9 cellular contexts compared by ENCODE assay signal in genomic region chr18:46335551-46336059, GRCh38.
DNase-seq lines count a peak whose midpoint lies in the region; ATAC-seq and TF ChIP-seq lines count a peak whose summit lies in the region.
"Had no signal": no experiment of that assay in that cellular context is flagged by ENCODE, and none has a peak within 500 bp of the region (broad histone marks: within the 10 kb centered on the region; RNA-seq: fewer than 3 reads in every experiment).

No MANE protein-coding gene starts in this region.

- intact Hi-C loops in esophagus muscularis mucosa (cut with DNase I) (loop anchor here (10.0 kb wide), 1 partner anchor 161 kb away; a partner anchor contains a TSS), prostate gland (cut with DNase I) (loop anchor here (5.0 kb wide), 2 partner anchors 52 to 77 kb away; no protein-coding TSS in a partner anchor), adrenal gland (cut with DNase I) (no loop called here)

- H3K9me3 ChIP-seq in esophagus muscularis mucosa (no peaks in the 10 kb centered on the region), prostate gland (no peaks in the 10 kb centered on the region), adrenal gland (replicated peaks in 1 of 3) (no peaks in the 10 kb centered on the region)
- H3K9me3 ChIP-seq: A549 had no signal

- no peaks in the 10 kb centered on the region for H3K36me3 ChIP-seq in esophagus muscularis mucosa
- H3K36me3 ChIP-seq in prostate gland: no peaks in the 10 kb centered on the region
- no peaks in the 10 kb centered on the region for H3K36me3 ChIP-seq in adrenal gland (replicated peaks in 1 of 2)

- no peak for TF ChIP-seq EP300 in esophagus muscularis mucosa (IDR thresholded peaks at IDR 0.05)

- TF ChIP-seq CTCF in esophagus muscularis mucosa (IDR thresholded peaks at IDR 0.05) (no peak), prostate gland (IDR thresholded peaks at IDR 0.05) (no peak), adrenal gland (IDR thresholded peaks at IDR 0.05) (no peak), coronary artery (IDR thresholded peaks at IDR 0.05) (no peak)

- H3K27ac ChIP-seq in esophagus muscularis mucosa (replicated peaks in 1 of 4) (peak overlapping the region; percentile 37 to 55 (median 47)), prostate gland (peak overlapping the region in 1 of 2 donors; percentile 58), adrenal gland (peak overlapping the region in 1 of 5 donors; percentile 17), coronary artery (no peak overlapping the region)
- H3K27ac ChIP-seq: A549 had no signal

- no peak for ATAC-seq in HG03095 (IDR thresholded peaks at IDR 0.05; ENCODE audit: unreplicated experiment)
- ATAC-seq: A549 had no signal

- DNase-seq in DMS79 treated with DMSO at 0.1 percent for 48 hours (lab: John Stamatoyannopoulos, UW) (peak; percentile 49), DMS79 (lab: John Stamatoyannopoulos, UW) (no peak), RPMI8226 (peak; percentile 36), esophagus muscularis mucosa (ENCODE audit: extremely low spot score) (no peak), prostate gland (ENCODE audit: low spot score) (no peak), adrenal gland (no peak), coronary artery (ENCODE audit: low spot score) (no peak)

- peaks cover 0 to 12% (median 0%) of the 10 kb centered on the region in 4 donors for H3K27me3 ChIP-seq in esophagus muscularis mucosa
- no peaks in the 10 kb centered on the region for H3K27me3 ChIP-seq in prostate gland (replicated peaks; ENCODE audit: insufficient read depth)
- peaks cover 6% of the 10 kb centered on the region for H3K27me3 ChIP-seq in adrenal gland

- H3K4me3 ChIP-seq in esophagus muscularis mucosa (peak overlapping the region; percentile 64 to 72 (median 68)), prostate gland (peak overlapping the region; percentile 40), adrenal gland (no peak overlapping the region), coronary artery (no peak overlapping the region)

- TF ChIP-seq POLR2A in esophagus muscularis mucosa (IDR thresholded peaks at IDR 0.05; ENCODE audit: low read depth): no peak
- TF ChIP-seq POLR2A in prostate gland (IDR thresholded peaks at IDR 0.05): no peak
- TF ChIP-seq POLR2A in adrenal gland (IDR thresholded peaks at IDR 0.05): no peak

- H3K4me1 ChIP-seq in esophagus muscularis mucosa (peaks cover 19 to 48% (median 41%) of the 10 kb centered on the region in 4 donors), prostate gland (replicated peaks) (no peaks in the 10 kb centered on the region), adrenal gland (replicated peaks in 1 of 2) (peaks cover 0 to 4% of the 10 kb centered on the region in 2 donors)
- H3K4me1 ChIP-seq: A549 had no signal

- 25% methylated on average over 13 of the region's 13 CpGs for WGBS in esophagus muscularis mucosa
- WGBS in prostate gland: 7% methylated on average over 13 of the region's 13 CpGs
- 43 to 52% (median 44%) methylated on average over 13 of the region's 13 CpGs for WGBS in adrenal gland, 4 donors

Comparison
In these comparisons a context has a peak if more than half of its experiments do, and no peak if none do; other contexts are left out.
1. DNase-seq: peak in DMS79 treated with DMSO at 0.1 percent for 48 hours (single experiment) and RPMI8226 (single experiment); none in DMS79 (single experiment), esophagus muscularis mucosa (single experiment), prostate gland (single experiment), adrenal gland (0 of 7) and coronary artery (single experiment).
2. H3K27ac ChIP-seq: peak in esophagus muscularis mucosa (4 of 4); none in coronary artery (0 of 2).
3. H3K4me3 ChIP-seq: peak in esophagus muscularis mucosa (4 of 4) and prostate gland (2 of 2); none in adrenal gland (0 of 4) and coronary artery (single experiment).
4. intact Hi-C loops: an anchor here in esophagus muscularis mucosa (10.0 kb wide) and prostate gland (5.0 kb wide); none called in adrenal gland.